Comparison of ENCODE assay signal across 8 cellular contexts in genomic region chr9:126723807-126724172, GRCh38.
DNase-seq lines count a peak whose midpoint lies in the region; ATAC-seq, FAIRE-seq and TF ChIP-seq lines count a peak whose summit lies in the region.

No MANE protein-coding gene starts in this region.

- DNase-seq in Caki2 (ENCODE audit: low read depth): peak; percentile 46
- DNase-seq in Karpas-422: no peak
- no peak for DNase-seq in GM12878 (ENCODE audit: low read depth, low spot score)
- peak; percentile 44 for DNase-seq in middle frontal gyrus (ENCODE audit: extremely low spot score, low spot score)
- DNase-seq in globus pallidus (ENCODE audit: low spot score): no peak
- no peak for DNase-seq in body of pancreas
- no peak for DNase-seq in transverse colon
- no peak for DNase-seq in left ventricle myocardium superior

- H3K79me2 ChIP-seq in Karpas-422 (ENCODE audit: low read length) (no peaks in the 10 kb centered on the region), GM12878 (ENCODE audit: control insufficient read depth, insufficient read depth, low read length) (no peaks in the 10 kb centered on the region)

- H3K27me3 ChIP-seq in Karpas-422 (ENCODE audit: low read length) (no peaks in the 10 kb centered on the region), GM12878 (replicated peaks in 1 of 2; ENCODE audit: control insufficient read depth in 2 of 2, insufficient read depth in 2 of 2, low read length in 1 of 2) (no peaks in the 10 kb centered on the region), body of pancreas (no peaks in the 10 kb centered on the region), transverse colon (peaks cover 98% of the 10 kb centered on the region)

- no peaks in the 10 kb centered on the region for H3K9me2 ChIP-seq in Karpas-422 (replicated peaks; ENCODE audit: insufficient read depth, low read length)

- no peaks in the 10 kb centered on the region for H4K20me1 ChIP-seq in Karpas-422 (ENCODE audit: insufficient read depth, low read depth, low read length)
- H4K20me1 ChIP-seq in GM12878 (ENCODE audit: control insufficient read depth, insufficient read depth): no peaks in the 10 kb centered on the region

- SMC1A ChIA-PET in GM12878 (lab: Charles Lee; ENCODE audit: uncharacterized antibody, unreplicated experiment): no interaction called here

- TF ChIP-seq POLR2A in GM12878 (IDR thresholded peaks at IDR 0.05; ENCODE audit: low read depth, low read length): no peak
- no peak for TF ChIP-seq POLR2A in body of pancreas (IDR thresholded peaks at IDR 0.05)
- no peak for TF ChIP-seq POLR2A in transverse colon (IDR thresholded peaks at IDR 0.05)

- H3K9me3 ChIP-seq in Karpas-422 (ENCODE audit: low read length): no peaks in the 10 kb centered on the region
- no peaks in the 10 kb centered on the region for H3K9me3 ChIP-seq in GM12878 (replicated peaks; ENCODE audit: control insufficient read depth, insufficient read depth, low read length)
- no peaks in the 10 kb centered on the region for H3K9me3 ChIP-seq in body of pancreas
- H3K9me3 ChIP-seq in transverse colon: no peaks in the 10 kb centered on the region

- TF ChIP-seq CTCF in GM12878 (IDR thresholded peaks at IDR 0.05 in 2 of 3, conservative IDR thresholded peaks at IDR 0.05 in 1 of 3; ENCODE audit: control insufficient read depth in 2 of 3, extremely low read depth in 1 of 3, insufficient read depth in 1 of 3, low read depth in 3 of 3, low read length in 3 of 3) (no peak), body of pancreas (IDR thresholded peaks at IDR 0.05) (no peak), transverse colon (IDR thresholded peaks at IDR 0.05) (no peak)

- H3K36me3 ChIP-seq in Karpas-422 (ENCODE audit: insufficient read depth, low read length) (no peaks in the 10 kb centered on the region), GM12878 (ENCODE audit: control insufficient read depth in 2 of 2, insufficient read depth in 2 of 2, low read length in 1 of 2) (no peaks in the 10 kb centered on the region), body of pancreas (replicated peaks in 1 of 2; ENCODE audit: insufficient read depth in 1 of 2, low read depth in 2 of 2) (no peaks in the 10 kb centered on the region), transverse colon (no peaks in the 10 kb centered on the region)

- peak overlapping the region; percentile 73 for H3K4me2 ChIP-seq in Karpas-422 (ENCODE audit: low read depth, low read length, poor library complexity, severe bottlenecking)
- H3K4me2 ChIP-seq in GM12878 (ENCODE audit: control insufficient read depth, insufficient read depth): peak overlapping the region; percentile 98

- CTCF ChIA-PET in GM12878 (lab: Yijun Ruan, JAX): interaction anchor here (2.6 kb wide), 1 partner anchor 17 kb away, joined by 11 read pairs; no protein-coding TSS in a partner anchor

- RAD21 ChIA-PET in GM12878 (lab: Charles Lee; ENCODE audit: unreplicated experiment): interaction anchor here (0.8 to 1.0 kb wide), 2 partner anchors 19 to 58 kb away, joined by 3 read pairs; no protein-coding TSS in a partner anchor

- H3K27ac ChIP-seq in Karpas-422 (ENCODE audit: low read length): no peak overlapping the region
- H3K27ac ChIP-seq in GM12878 (ENCODE audit: control insufficient read depth, insufficient read depth): no peak overlapping the region
- no peak overlapping the region for H3K27ac ChIP-seq in body of pancreas
- H3K27ac ChIP-seq in transverse colon: peak overlapping the region in 1 of 4 donors; percentile 81

- POLR2A ChIA-PET in GM12878 (lab: Charles Lee): interaction anchor here (0.6 kb wide), 2 partner anchors 13 to 1050 kb away, joined by 3 to 5 read pairs; no protein-coding TSS in a partner anchor

- no peak for FAIRE-seq in GM12878 (lab: Jason Lieb, UNC)

- intact Hi-C loops in GM12878 (cut with micrococcal nuclease; ENCODE audit: unreplicated experiment) (no loop called here), body of pancreas (cut with DNase I) (no loop called here), transverse colon (cut with DNase I; ENCODE audit: low total_unique reads) (no loop called here), left ventricle myocardium superior (cut with micrococcal nuclease) (no loop called here)

- ATAC-seq in GM12878 (no peak), body of pancreas (no peak), left ventricle myocardium superior (no peak)

- no peak for TF ChIP-seq EP300 in GM12878 (IDR thresholded peaks at IDR 0.05; ENCODE audit: borderline replicate concordance in 1 of 2, control insufficient read depth in 1 of 2, low read depth in 2 of 2, low read length in 2 of 2)
- TF ChIP-seq EP300 in transverse colon (IDR thresholded peaks at IDR 0.05; ENCODE audit: low read depth): no peak

- in situ Hi-C loops in Caki2 (cut with HindIII; ENCODE audit: low pct_unique_long_range_greater_than_20kb, low sequenced_read_pairs): no loop called here
- in situ Hi-C loops in GM12878 (cut with MboI): no loop called here
- in situ Hi-C loops in transverse colon (cut with MboI; ENCODE audit: low pct_ligation_motif_present in 1 of 4, low pct_unique_long_range_greater_than_20kb in 1 of 4, low sequenced_read_pairs in 3 of 4): no loop called here

- peaks cover 25% of the 10 kb centered on the region for H3K4me1 ChIP-seq in Karpas-422 (ENCODE audit: low read length)
- H3K4me1 ChIP-seq in GM12878 (ENCODE audit: control insufficient read depth, insufficient read depth, low read length): peaks cover 17% of the 10 kb centered on the region
- peaks cover 15% of the 10 kb centered on the region for H3K4me1 ChIP-seq in body of pancreas
- H3K4me1 ChIP-seq in transverse colon: peaks cover 0 to 28% (median 14%) of the 10 kb centered on the region in 4 donors

- H2AFZ ChIP-seq in Karpas-422 (ENCODE audit: low read length) (peak overlapping the region; percentile 71; the same call in 1 of the 2 replicates), GM12878 (ENCODE audit: control insufficient read depth, low read depth, low read length) (peak overlapping the region; percentile 81)

- WGBS in GM12878 (ENCODE audit: insufficient coverage, insufficient replicate concordance, low lambda C conversion rate, missing lambda C conversion rate): 73% methylated on average over 14 of the region's 14 CpGs
- 41 to 65% methylated on average over 14 of the region's 14 CpGs for WGBS in body of pancreas, 2 donors
- WGBS in transverse colon (ENCODE audit: low coverage in 1 of 2), 2 donors: 62 to 66% methylated on average over 7 to 14 of the region's 14 CpGs

- H3K4me3 ChIP-seq in Karpas-422 (ENCODE audit: low read length) (peak overlapping the region; percentile 67; the same call in 1 of the 2 replicates), GM12878 (peak overlapping the region; percentile 81), body of pancreas (no peak overlapping the region), transverse colon (no peak overlapping the region)

- TF ChIP-seq RAD21 in GM12878 (IDR thresholded peaks at IDR 0.05; ENCODE audit: insufficient read depth, low read depth, low read length): no peak

- H3K9ac ChIP-seq in Karpas-422 (ENCODE audit: low read length) (peak overlapping the region; percentile 73), GM12878 (ENCODE audit: control insufficient read depth, insufficient read depth, low read length) (no peak overlapping the region)

- no TSS peak for BruUV-seq in GM12878 (replicated peaks; lab: Mats Ljungman, UMichigan)

TF ChIP-seq in GM12878, 131 proteins besides CTCF, POLR2A, EP300 and RAD21:
- TF ChIP-seq BMI1 (IDR thresholded peaks at IDR 0.05; ENCODE audit: borderline replicate concordance) (peak; percentile 95), BCL11A (IDR thresholded peaks at IDR 0.05; ENCODE audit: low read depth, low read length) (no peak), ATF7 (IDR thresholded peaks at IDR 0.05; ENCODE audit: low read depth) (0 out of 2 replicates have a peak, but pooled peaks have one; percentile 17)

Comparison
In these comparisons a context has a peak if more than half of its experiments do, and no peak if none do; other contexts are left out.
1. DNase-seq: peak in Caki2 (single experiment) and middle frontal gyrus (single experiment); none in Karpas-422 (single experiment), GM12878 (single experiment), globus pallidus (single experiment), body of pancreas (0 of 4), transverse colon (single experiment) and left ventricle myocardium superior (single experiment).
2. H3K4me3 ChIP-seq: peak in Karpas-422 (single experiment) and GM12878 (single experiment); none in body of pancreas (0 of 2) and transverse colon (0 of 4).